ENCODE assay signal across 9 cellular contexts in genomic region chr2:60966465-60967405, GRCh38. TPM values are rescaled to one million over a fixed set of nuclear protein-coding genes. Genes with fewer than 3 reads are reported as not detected.
DNase-seq lines count a peak whose midpoint lies in the region; ATAC-seq and TF ChIP-seq lines count a peak whose summit lies in the region.
"Had no signal": no experiment of that assay in that cellular context is flagged by ENCODE, and none has a peak within 500 bp of the region (broad histone marks: within the 10 kb centered on the region; RNA-seq: fewer than 3 reads in every experiment).

No MANE protein-coding gene starts in this region.

- no peak for DNase-seq in central memory CD8-positive, alpha-beta T cell (ENCODE audit: low spot score in 2 of 2)
- DNase-seq in NCI-H2081 (lab: John Stamatoyannopoulos, UW) = no peak
- DNase-seq in NCI-H187 (lab: John Stamatoyannopoulos, UW) = no peak
- no peak for DNase-seq in COLO668 (lab: John Stamatoyannopoulos, UW; ENCODE audit: unreplicated experiment)
- DNase-seq in left lung = no peak
- DNase-seq: NCI-H345 had no signal

- no peaks in the 10 kb centered on the region for H3K9me3 ChIP-seq in left lung

- no peaks in the 10 kb centered on the region for H3K36me3 Mint-ChIP-seq in central memory CD8-positive, alpha-beta T cell (ENCODE audit: insufficient read depth)

- H3K27ac Mint-ChIP-seq in central memory CD8-positive, alpha-beta T cell (ENCODE audit: low read depth) = peak overlapping the region; percentile 80

- H3K4me1 Mint-ChIP-seq in central memory CD8-positive, alpha-beta T cell = peaks cover 12% of the 10 kb centered on the region

- no peak for TF ChIP-seq CTCF in left lung (IDR thresholded peaks at IDR 0.05)

- peaks cover 0 to 8% of the 10 kb centered on the region in 2 donors for H3K4me1 ChIP-seq in left lung

- H3K36me3 ChIP-seq in left lung = no peaks in the 10 kb centered on the region

- ATAC-seq in GM18511 (IDR thresholded peaks at IDR 0.05; ENCODE audit: unreplicated experiment) (peak; percentile 76), GM21367 (IDR thresholded peaks at IDR 0.05; ENCODE audit: unreplicated experiment) (peak; percentile 64), HG03097 (IDR thresholded peaks at IDR 0.05; ENCODE audit: low FRiP score, unreplicated experiment) (peak; percentile 64), left lung (no peak)
- ATAC-seq in central memory CD8-positive, alpha-beta T cell (replicated peaks; ENCODE audit: extremely low read depth, poor library complexity, severe bottlenecking) = no peak

- no peaks in the 10 kb centered on the region for H3K27me3 Mint-ChIP-seq in central memory CD8-positive, alpha-beta T cell

- intact Hi-C loops in left lung (cut with DNase I) = no loop called here

- H3K9me3 Mint-ChIP-seq in central memory CD8-positive, alpha-beta T cell = no peaks in the 10 kb centered on the region

- H3K27ac ChIP-seq in left lung = no peak overlapping the region

- no peak overlapping the region for H3K4me3 ChIP-seq in left lung

- H3K27me3 ChIP-seq in left lung = no peaks in the 10 kb centered on the region

- peak overlapping the region; percentile 61 for H3K4me3 Mint-ChIP-seq in central memory CD8-positive, alpha-beta T cell

RNA-seq across cellular contexts. Expression of gene PEX13, which starts 50.8 kb away (rescaled TPM):
- total RNA-seq in left lung = 10 to 100 TPM; 25.5 to 31.0 TPM

RNA-seq across cellular contexts. Expression of gene PUS10, which starts 51.3 kb away (rescaled TPM):
- total RNA-seq in left lung = 10 to 100 TPM in 1 of 2 donors, 1 to 10 TPM in 1; 8.6 to 14.2 TPM

Comparison
In these comparisons a context has a peak if more than half of its experiments do, and no peak if none do; other contexts are left out.
1. ATAC-seq: peak in GM18511 (single experiment), GM21367 (single experiment) and HG03097 (single experiment); none in central memory CD8-positive, alpha-beta T cell (single experiment) and left lung (single experiment).